Comparison of ENCODE assay signal across 15 cellular contexts in genomic region chr11:117457835-117458234, GRCh38.
DNase-seq lines count a peak whose midpoint lies in the region; ATAC-seq and TF ChIP-seq lines count a peak whose summit lies in the region.
"Had no signal": no experiment of that assay in that cellular context is flagged by ENCODE, and none has a peak within 500 bp of the region (broad histone marks: within the 10 kb centered on the region; RNA-seq: fewer than 3 reads in every experiment).

No MANE protein-coding gene starts in this region.

- H3K27me3 ChIP-seq in Panc1 (ENCODE audit: control insufficient read depth, insufficient read depth, low read length) (no peaks in the 10 kb centered on the region; the same call in 1 of the 2 replicates), spleen (replicated peaks in 1 of 7) (no peaks in the 10 kb centered on the region), psoas muscle (ENCODE audit: insufficient read depth in 3 of 3, low read length in 2 of 3) (peaks cover 0 to 10% (median 2%) of the 10 kb centered on the region in 3 donors)
- H3K27me3 ChIP-seq: upper lobe of left lung had no signal

- peak; percentile 30 for DNase-seq in activated CD4-positive, alpha-beta T cell treated with anti-CD3 and anti-CD28 coated beads for 36 hours
- DNase-seq in activated CD4-positive, alpha-beta T cell treated with anti-CD3 and anti-CD28 coated beads, Interleukin-2, amount 50 U/mL, for 1 hour, result no peak
- no peak for DNase-seq in Panc1 (ENCODE audit: low read depth, low spot score)
- peak; percentile 66 for DNase-seq in spleen
- no peak for DNase-seq in psoas muscle
- DNase-seq: ACHN, HCEC 1CT, NCI-H1694, T1000, upper lobe of left lung had no signal

- 74 to 89% (median 83%) methylated on average over 9 of the region's 9 CpGs for WGBS in spleen, 5 donors
- WGBS in psoas muscle, 3 donors, result 77 to 83% (median 79%) methylated on average over 9 of the region's 9 CpGs

- in situ Hi-C loops in Panc1 (cut with HindIII; ENCODE audit: low pct_unique_long_range_greater_than_20kb, low sequenced_read_pairs), result no loop called here

- H3K36me3 ChIP-seq in Panc1 (ENCODE audit: control insufficient read depth, insufficient read depth, low read length) (no peaks in the 10 kb centered on the region), spleen (no peaks in the 10 kb centered on the region), psoas muscle (ENCODE audit: insufficient read depth in 1 of 2, low read depth in 1 of 2) (no peaks in the 10 kb centered on the region)
- H3K36me3 ChIP-seq: upper lobe of left lung had no signal

- TF ChIP-seq CTCF in Panc1 (IDR thresholded peaks at IDR 0.05), result no peak
- TF ChIP-seq CTCF in spleen (IDR thresholded peaks at IDR 0.05 in 8 of 11, conservative IDR thresholded peaks at IDR 0.05 in 3 of 11), result no peak
- no peak for TF ChIP-seq CTCF in psoas muscle (IDR thresholded peaks at IDR 0.05)

- POLR2A ChIA-PET in activated CD4-positive, alpha-beta T cell treated with anti-CD3 and anti-CD28 coated beads for 36 hours (lab: Charles Lee), result interaction anchor here (0.6 kb wide), 1 partner anchor 772 kb away, joined by 3 read pairs; no protein-coding TSS in a partner anchor
- POLR2A ChIA-PET in Panc1 (lab: Charles Lee), result no interaction called here

- peaks cover 8% of the 10 kb centered on the region for H3K27me3 Mint-ChIP-seq in activated CD4-positive, alpha-beta T cell treated with anti-CD3 and anti-CD28 coated beads for 36 hours

- BruUV-seq in Panc1 (replicated peaks; lab: Mats Ljungman, UMichigan), result no TSS peak

- no peak for TF ChIP-seq POLR2A in spleen (IDR thresholded peaks at IDR 0.05)

- H3K4me1 Mint-ChIP-seq in activated CD4-positive, alpha-beta T cell treated with anti-CD3 and anti-CD28 coated beads for 36 hours, result peaks cover 17% of the 10 kb centered on the region

- peak overlapping the region; percentile 25 for H3K27ac Mint-ChIP-seq in activated CD4-positive, alpha-beta T cell treated with anti-CD3 and anti-CD28 coated beads for 36 hours

- ATAC-seq in activated CD4-positive, alpha-beta T cell treated with anti-CD3 and anti-CD28 coated beads for 36 hours, result peak; percentile 31
- ATAC-seq in HG02798 (IDR thresholded peaks at IDR 0.05; ENCODE audit: poor library complexity, unreplicated experiment), result peak; percentile 33
- ATAC-seq in Panc1, result peak; percentile 56
- ATAC-seq in psoas muscle, result no peak
- ATAC-seq in GM21390 (IDR thresholded peaks at IDR 0.05; ENCODE audit: unreplicated experiment), result no peak
- no peak for ATAC-seq in GM21737 (IDR thresholded peaks at IDR 0.05; ENCODE audit: unreplicated experiment)

- peak overlapping the region; percentile 17 for H3K4me3 Mint-ChIP-seq in activated CD4-positive, alpha-beta T cell treated with anti-CD3 and anti-CD28 coated beads for 36 hours

- peaks cover 7% of the 10 kb centered on the region for H3K9me3 ChIP-seq in Panc1 (ENCODE audit: control insufficient read depth, insufficient read depth, low read depth, low read length)
- peaks cover 0 to 22% (median 12%) of the 10 kb centered on the region in 8 donors for H3K9me3 ChIP-seq in spleen
- no peaks in the 10 kb centered on the region for H3K9me3 ChIP-seq in psoas muscle

- H3K4me1 ChIP-seq in Panc1 (ENCODE audit: control insufficient read depth, insufficient read depth, low read length) (no peaks in the 10 kb centered on the region), spleen (no peaks in the 10 kb centered on the region), psoas muscle (no peaks in the 10 kb centered on the region)
- H3K4me1 ChIP-seq: upper lobe of left lung had no signal

- H3K4me3 ChIP-seq in Panc1 (ENCODE audit: low read depth in 2 of 2, low read length in 2 of 2) (no peak overlapping the region), spleen (no peak overlapping the region), psoas muscle (no peak overlapping the region)
- H3K4me3 ChIP-seq: coronary artery, lung, upper lobe of left lung had no signal

- CTCF ChIA-PET in activated CD4-positive, alpha-beta T cell treated with anti-CD3 and anti-CD28 coated beads for 36 hours (lab: Charles Lee), result no interaction called here
- CTCF ChIA-PET in Panc1 (lab: Charles Lee), result no interaction called here

- H3K27ac ChIP-seq in Panc1 (ENCODE audit: low read length) (no peak overlapping the region), spleen (no peak overlapping the region), psoas muscle (no peak overlapping the region)
- H3K27ac ChIP-seq: coronary artery, upper lobe of left lung had no signal

- peaks cover 2% of the 10 kb centered on the region for H3K36me3 Mint-ChIP-seq in activated CD4-positive, alpha-beta T cell treated with anti-CD3 and anti-CD28 coated beads for 36 hours (ENCODE audit: low read depth)

- intact Hi-C loops in activated CD4-positive, alpha-beta T cell treated with anti-CD3 and anti-CD28 coated beads for 36 hours (cut with DNase I, micrococcal nuclease), result loop anchor here in 1 of 2 experiments (5.0 kb wide), 1 partner anchor 489 kb away; no protein-coding TSS in a partner anchor
- intact Hi-C loops in Panc1 (cut with micrococcal nuclease; ENCODE audit: unreplicated experiment), result no loop called here
- intact Hi-C loops in spleen (cut with DNase I; ENCODE audit: low total_unique reads), result no loop called here
- intact Hi-C loops in psoas muscle (cut with DNase I), result no loop called here

- H3K9me3 Mint-ChIP-seq in activated CD4-positive, alpha-beta T cell treated with anti-CD3 and anti-CD28 coated beads for 36 hours (ENCODE audit: low read depth), result peaks cover 14% of the 10 kb centered on the region

Comparison
In these comparisons a context has a peak if more than half of its experiments do, and no peak if none do; other contexts are left out.
1. DNase-seq: peak in activated CD4-positive, alpha-beta T cell treated with anti-CD3 and anti-CD28 coated beads for 36 hours (single experiment) and spleen (single experiment); none in activated CD4-positive, alpha-beta T cell treated with anti-CD3 and anti-CD28 coated beads, Interleukin-2, amount 50 U/mL, for 1 hour (single experiment), Panc1 (single experiment) and psoas muscle (0 of 2).
2. ATAC-seq: peak in activated CD4-positive, alpha-beta T cell treated with anti-CD3 and anti-CD28 coated beads for 36 hours (single experiment), HG02798 (single experiment) and Panc1 (single experiment); none in psoas muscle (0 of 4), GM21390 (single experiment) and GM21737 (single experiment).